ENCODE assay signal across 22 cellular contexts in the genomic region with DNA sequence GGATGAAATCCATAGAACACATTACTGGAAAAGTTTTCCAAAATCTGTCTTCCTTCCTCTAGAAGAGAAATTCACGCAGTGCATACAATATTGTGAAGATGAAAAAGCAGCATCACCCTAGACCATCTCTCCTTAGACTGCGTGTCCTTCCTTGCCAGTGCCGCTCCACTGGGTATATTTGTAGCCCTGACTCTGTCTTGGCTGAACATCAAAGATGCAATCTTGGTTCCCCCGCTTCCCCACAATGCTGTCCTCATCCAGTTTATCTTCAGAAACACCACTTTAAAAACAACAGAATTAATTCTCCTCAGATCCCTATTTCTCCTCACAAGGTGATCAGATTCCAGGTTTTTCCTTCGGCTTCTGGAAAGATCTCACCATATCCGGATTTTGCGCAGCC. TPM values are rescaled to one million over a fixed set of nuclear protein-coding genes. Genes with fewer than 3 reads are reported as not detected.
DNase-seq lines count a peak whose midpoint lies in the region; ATAC-seq and TF ChIP-seq lines count a peak whose summit lies in the region.
"Had no signal": no experiment of that assay in that cellular context is flagged by ENCODE, and none has a peak within 500 bp of the region (broad histone marks: within the 10 kb centered on the region; RNA-seq: fewer than 3 reads in every experiment).

No MANE protein-coding gene starts in this region.

- no peaks in the 10 kb centered on the region for H3K36me3 Mint-ChIP-seq in MCF 10A (ENCODE audit: insufficient read depth, unreplicated experiment)
- H3K36me3 Mint-ChIP-seq: stimulated activated naive B cell treated with anti-CD40 and anti-IgM and Interleukin-4, amounts not matched to agents 10 μg/mL and 1 μg/mL and 100 μg/mL, for 72 hours; T-cell had no signal

- no peak overlapping the region for H3K27ac Mint-ChIP-seq in MCF 10A (ENCODE audit: low read depth, unreplicated experiment)
- H3K27ac Mint-ChIP-seq: activated naive CD4-positive, alpha-beta T cell treated with anti-CD3 and anti-CD28 coated beads for 36 hours; stimulated activated naive B cell treated with anti-CD40 and anti-IgM and Interleukin-4, amounts not matched to agents 10 μg/mL and 1 μg/mL and 100 μg/mL, for 72 hours; T-cell had no signal

- H3K36me3 ChIP-seq in breast epithelium (no peaks in the 10 kb centered on the region), body of pancreas (replicated peaks in 1 of 2; ENCODE audit: insufficient read depth in 1 of 2, low read depth in 2 of 2) (no peaks in the 10 kb centered on the region), muscle layer of colon (ENCODE audit: insufficient read depth, low read length) (no peaks in the 10 kb centered on the region), transverse colon (no peaks in the 10 kb centered on the region)

- H3K27ac ChIP-seq in breast epithelium (peak overlapping the region; percentile 41 to 77), body of pancreas (peak overlapping the region in 3 of 4 donors; percentile 25 to 53 (median 40)), muscle layer of colon (ENCODE audit: low read depth, low read length) (peak overlapping the region; percentile 89), transverse colon (peak overlapping the region; percentile 51 to 78 (median 73))
- H3K27ac ChIP-seq: foreskin keratinocyte had no signal

- no peaks in the 10 kb centered on the region for H3K9me3 Mint-ChIP-seq in MCF 10A (ENCODE audit: unreplicated experiment)
- H3K9me3 Mint-ChIP-seq: activated naive CD4-positive, alpha-beta T cell treated with anti-CD3 and anti-CD28 coated beads for 36 hours; neural crest cell; stimulated activated naive B cell treated with anti-CD40 and anti-IgM and Interleukin-4, amounts not matched to agents 10 μg/mL and 1 μg/mL and 100 μg/mL, for 72 hours; T-cell had no signal

- TF ChIP-seq EP300 in transverse colon (IDR thresholded peaks at IDR 0.05; ENCODE audit: low read depth): no peak

- TF ChIP-seq CTCF in breast epithelium (IDR thresholded peaks at IDR 0.05): no peak
- TF ChIP-seq CTCF in MCF 10A (IDR thresholded peaks at IDR 0.05; ENCODE audit: unreplicated experiment): no peak
- no peak for TF ChIP-seq CTCF in body of pancreas (IDR thresholded peaks at IDR 0.05)
- TF ChIP-seq CTCF in transverse colon (IDR thresholded peaks at IDR 0.05): no peak

- POLR2A ChIA-PET in MCF 10A (lab: Yijun Ruan, JAX): no interaction called here

- DNase-seq in breast epithelium (ENCODE audit: low spot score in 2 of 2): no peak
- no peak for DNase-seq in MCF 10A (ENCODE audit: unreplicated experiment)
- DNase-seq in body of pancreas: no peak
- DNase-seq in transverse colon: no peak
- DNase-seq: 8988T; activated CD4-positive, alpha-beta T cell treated with anti-CD3 and anti-CD28 coated beads, Interleukin-2, amount 50 U/mL, for 48 hours; activated naive CD4-positive, alpha-beta T cell treated with anti-CD3 and anti-CD28 coated beads for 36 hours; activated T-cell treated with anti-CD3 and anti-CD28 coated beads, Interleukin-2, amount 50 U/mL, for 1 hour; C1 segment of cervical spinal cord; cortex of kidney; NCI-H1436; NCI-H524 treated with DMSO at 0.1 percent for 48 hours; stimulated activated naive B cell treated with anti-CD40 and anti-IgM and Interleukin-4, amounts not matched to agents 10 μg/mL and 1 μg/mL and 100 μg/mL, for 72 hours; T-cell; trophoblast cell had no signal

- H3K4me1 ChIP-seq in breast epithelium: peaks cover 5 to 6% of the 10 kb centered on the region in 2 donors
- H3K4me1 ChIP-seq in body of pancreas: peaks cover 56% of the 10 kb centered on the region
- H3K4me1 ChIP-seq in muscle layer of colon (ENCODE audit: insufficient read depth, low read length): peaks cover 81% of the 10 kb centered on the region
- peaks cover 27 to 66% (median 42%) of the 10 kb centered on the region in 4 donors for H3K4me1 ChIP-seq in transverse colon
- H3K4me1 ChIP-seq: foreskin keratinocyte had no signal

- no peak overlapping the region for H3K4me3 Mint-ChIP-seq in MCF 10A (ENCODE audit: unreplicated experiment)
- H3K4me3 Mint-ChIP-seq: activated naive CD4-positive, alpha-beta T cell treated with anti-CD3 and anti-CD28 coated beads for 36 hours; neural crest cell; stimulated activated naive B cell treated with anti-CD40 and anti-IgM and Interleukin-4, amounts not matched to agents 10 μg/mL and 1 μg/mL and 100 μg/mL, for 72 hours; T-cell had no signal

- H3K4me1 Mint-ChIP-seq in MCF 10A (ENCODE audit: insufficient read depth, unreplicated experiment): no peaks in the 10 kb centered on the region
- H3K4me1 Mint-ChIP-seq: T-cell had no signal

- H3K9ac ChIP-seq in muscle layer of colon (ENCODE audit: low read length): peak overlapping the region; percentile 5

- ATAC-seq in body of pancreas (no peak), GM18519 (IDR thresholded peaks at IDR 0.05; ENCODE audit: low FRiP score, unreplicated experiment) (no peak), HG03571 (IDR thresholded peaks at IDR 0.05; ENCODE audit: unreplicated experiment) (no peak), HG03025 (IDR thresholded peaks at IDR 0.05; ENCODE audit: low FRiP score, unreplicated experiment) (no peak)
- ATAC-seq: T-cell had no signal

- H3K27me3 ChIP-seq in breast epithelium (no peaks in the 10 kb centered on the region), body of pancreas (no peaks in the 10 kb centered on the region), muscle layer of colon (ENCODE audit: control insufficient read depth in 1 of 2, insufficient read depth in 2 of 2, low read length in 2 of 2) (no peaks in the 10 kb centered on the region), transverse colon (no peaks in the 10 kb centered on the region)
- H3K27me3 ChIP-seq: foreskin keratinocyte had no signal

- TF ChIP-seq POLR2A in breast epithelium (IDR thresholded peaks at IDR 0.05) (no peak), body of pancreas (IDR thresholded peaks at IDR 0.05) (no peak), transverse colon (IDR thresholded peaks at IDR 0.05) (no peak)

- 55 to 74% methylated on average over 7 of the region's 7 CpGs for WGBS in body of pancreas, 2 donors
- 77 to 78% methylated on average over 7 of the region's 7 CpGs for WGBS in transverse colon (ENCODE audit: low coverage in 1 of 2), 2 donors

- no TSS peak for BruUV-seq in MCF 10A (replicated peaks; lab: Mats Ljungman, UMichigan)

- H3K4me3 ChIP-seq in breast epithelium (no peak overlapping the region), body of pancreas (no peak overlapping the region), muscle layer of colon (ENCODE audit: low read depth in 1 of 2, low read length in 2 of 2) (no peak overlapping the region), transverse colon (no peak overlapping the region)

- H3K27me3 Mint-ChIP-seq in MCF 10A (ENCODE audit: insufficient read depth, unreplicated experiment): peaks cover 18% of the 10 kb centered on the region

- intact Hi-C loops in breast epithelium (cut with DNase I; ENCODE audit: low total_unique reads): no loop called here
- intact Hi-C loops in MCF 10A (cut with micrococcal nuclease): no loop called here
- intact Hi-C loops in body of pancreas (cut with DNase I): no loop called here
- intact Hi-C loops in transverse colon (cut with DNase I; ENCODE audit: low total_unique reads): loop anchor here (5.0 to 10.0 kb wide), 3 partner anchors 49 to 114 kb away; no protein-coding TSS in a partner anchor

- in situ Hi-C loops in transverse colon (cut with MboI; ENCODE audit: low pct_ligation_motif_present in 1 of 4, low pct_unique_long_range_greater_than_20kb in 1 of 4, low sequenced_read_pairs in 3 of 4): no loop called here

- H3K9me3 ChIP-seq in breast epithelium: no peaks in the 10 kb centered on the region
- H3K9me3 ChIP-seq in body of pancreas: no peaks in the 10 kb centered on the region
- H3K9me3 ChIP-seq in muscle layer of colon (ENCODE audit: low read length): no peaks in the 10 kb centered on the region
- H3K9me3 ChIP-seq in transverse colon: no peaks in the 10 kb centered on the region

- CTCF ChIA-PET in MCF 10A (lab: Yijun Ruan, JAX): no interaction called here

RNA-seq across cellular contexts. Expression of a gene that starts 53.9 kb away (rescaled TPM):
- total RNA-seq in breast epithelium: 10 to 100 TPM in 2 of 3 donors, 1 to 10 TPM in 1; 2.1 to 25.6 (median 10.2) TPM
- 0.10 and 0.84 TPM in 2 replicates for total RNA-seq in MCF 10A (2022)
- total RNA-seq in body of pancreas: 1 to 10 TPM; 4.0 to 5.4 TPM
- total RNA-seq in transverse colon: 10 to 100 TPM in 2 of 4 donors, 1 to 10 TPM in 2; 4.2 to 23.2 (median 11.2) TPM
- total RNA-seq: activated naive CD4-positive, alpha-beta T cell treated with anti-CD3 and anti-CD28 coated beads for 36 hours; endothelial cell of umbilical vein had no signal
